Comparison of ENCODE assay signal across 1 cellular context in the genomic region with DNA sequence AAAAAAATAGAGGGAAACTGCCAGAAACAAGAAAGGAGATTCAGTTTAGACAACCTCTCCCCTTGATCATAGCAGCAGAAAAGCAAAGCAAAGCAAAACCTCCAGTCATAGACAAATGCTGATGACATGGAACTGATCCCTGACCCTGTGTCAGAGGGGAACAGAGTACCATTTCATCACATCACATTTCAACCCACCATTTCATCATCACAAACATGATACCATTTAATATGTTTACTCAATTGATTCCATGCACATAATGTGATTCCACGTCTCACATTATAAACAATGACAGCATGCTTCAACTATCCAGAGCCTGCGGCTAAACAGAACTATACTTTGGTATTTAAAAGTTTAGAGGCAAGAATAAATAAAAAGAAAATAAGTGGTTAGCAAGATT.
TF ChIP-seq lines count a peak whose summit lies in the region.

No MANE protein-coding gene starts in this region.

TF ChIP-seq in HepG2, 621 proteins besides CTCF, POLR2A, EP300 and RAD21 (continued from another document and continues in another):
- TF ChIP-seq, protein P1, sequence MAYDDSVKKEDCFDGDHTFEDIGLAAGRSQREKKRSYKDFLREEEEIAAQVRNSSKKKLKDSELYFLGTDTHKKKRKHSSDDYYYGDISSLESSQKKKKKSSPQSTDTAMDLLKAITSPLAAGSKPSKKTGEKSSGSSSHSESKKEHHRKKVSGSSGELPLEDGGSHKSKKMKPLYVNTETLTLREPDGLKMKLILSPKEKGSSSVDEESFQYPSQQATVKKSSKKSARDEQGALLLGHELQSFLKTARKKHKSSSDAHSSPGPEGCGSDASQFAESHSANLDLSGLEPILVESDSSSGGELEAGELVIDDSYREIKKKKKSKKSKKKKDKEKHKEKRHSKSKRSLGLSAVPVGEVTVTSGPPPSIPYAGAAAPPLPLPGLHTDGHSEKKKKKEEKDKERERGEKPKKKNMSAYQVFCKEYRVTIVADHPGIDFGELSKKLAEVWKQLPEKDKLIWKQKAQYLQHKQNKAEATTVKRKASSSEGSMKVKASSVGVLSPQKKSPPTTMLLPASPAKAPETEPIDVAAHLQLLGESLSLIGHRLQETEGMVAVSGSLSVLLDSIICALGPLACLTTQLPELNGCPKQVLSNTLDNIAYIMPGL (CRISPR knock-in tag; IDR thresholded peaks at IDR 0.05; ENCODE audit: borderline replicate concordance in 1 of 2, low read depth in 1 of 2), result no peak
- no peak for TF ChIP-seq ETV5 (CRISPR knock-in tag; IDR thresholded peaks at IDR 0.05; ENCODE audit: borderline replicate concordance)
- no peak for TF ChIP-seq ATAD3A (CRISPR knock-in tag; IDR thresholded peaks at IDR 0.05)
- TF ChIP-seq LCORL (IDR thresholded peaks at IDR 0.05), result no peak
- no peak for TF ChIP-seq LCORL (CRISPR knock-in tag; IDR thresholded peaks at IDR 0.05)
- TF ChIP-seq FOXA3 (CRISPR knock-in tag; IDR thresholded peaks at IDR 0.05), result peak; percentile 88
- no peak for TF ChIP-seq SNRNP70 (IDR thresholded peaks at IDR 0.05; ENCODE audit: low read depth, low read length)
- peak; percentile 60 to 67 for TF ChIP-seq MAFK (conservative IDR thresholded peaks at IDR 0.05 in 1 of 2, IDR thresholded peaks at IDR 0.05 in 1 of 2; ENCODE audit: low read length in 2 of 2)
- TF ChIP-seq RARA (CRISPR knock-in tag; IDR thresholded peaks at IDR 0.05), result peak; percentile 80
- no peak for TF ChIP-seq KMT2A (CRISPR knock-in tag; IDR thresholded peaks at IDR 0.05)
- TF ChIP-seq SP2 (CRISPR knock-in tag; IDR thresholded peaks at IDR 0.05), result no peak
- no peak for TF ChIP-seq HCFC1 (IDR thresholded peaks at IDR 0.05; ENCODE audit: low read depth, low read length)
- TF ChIP-seq, protein P2, sequence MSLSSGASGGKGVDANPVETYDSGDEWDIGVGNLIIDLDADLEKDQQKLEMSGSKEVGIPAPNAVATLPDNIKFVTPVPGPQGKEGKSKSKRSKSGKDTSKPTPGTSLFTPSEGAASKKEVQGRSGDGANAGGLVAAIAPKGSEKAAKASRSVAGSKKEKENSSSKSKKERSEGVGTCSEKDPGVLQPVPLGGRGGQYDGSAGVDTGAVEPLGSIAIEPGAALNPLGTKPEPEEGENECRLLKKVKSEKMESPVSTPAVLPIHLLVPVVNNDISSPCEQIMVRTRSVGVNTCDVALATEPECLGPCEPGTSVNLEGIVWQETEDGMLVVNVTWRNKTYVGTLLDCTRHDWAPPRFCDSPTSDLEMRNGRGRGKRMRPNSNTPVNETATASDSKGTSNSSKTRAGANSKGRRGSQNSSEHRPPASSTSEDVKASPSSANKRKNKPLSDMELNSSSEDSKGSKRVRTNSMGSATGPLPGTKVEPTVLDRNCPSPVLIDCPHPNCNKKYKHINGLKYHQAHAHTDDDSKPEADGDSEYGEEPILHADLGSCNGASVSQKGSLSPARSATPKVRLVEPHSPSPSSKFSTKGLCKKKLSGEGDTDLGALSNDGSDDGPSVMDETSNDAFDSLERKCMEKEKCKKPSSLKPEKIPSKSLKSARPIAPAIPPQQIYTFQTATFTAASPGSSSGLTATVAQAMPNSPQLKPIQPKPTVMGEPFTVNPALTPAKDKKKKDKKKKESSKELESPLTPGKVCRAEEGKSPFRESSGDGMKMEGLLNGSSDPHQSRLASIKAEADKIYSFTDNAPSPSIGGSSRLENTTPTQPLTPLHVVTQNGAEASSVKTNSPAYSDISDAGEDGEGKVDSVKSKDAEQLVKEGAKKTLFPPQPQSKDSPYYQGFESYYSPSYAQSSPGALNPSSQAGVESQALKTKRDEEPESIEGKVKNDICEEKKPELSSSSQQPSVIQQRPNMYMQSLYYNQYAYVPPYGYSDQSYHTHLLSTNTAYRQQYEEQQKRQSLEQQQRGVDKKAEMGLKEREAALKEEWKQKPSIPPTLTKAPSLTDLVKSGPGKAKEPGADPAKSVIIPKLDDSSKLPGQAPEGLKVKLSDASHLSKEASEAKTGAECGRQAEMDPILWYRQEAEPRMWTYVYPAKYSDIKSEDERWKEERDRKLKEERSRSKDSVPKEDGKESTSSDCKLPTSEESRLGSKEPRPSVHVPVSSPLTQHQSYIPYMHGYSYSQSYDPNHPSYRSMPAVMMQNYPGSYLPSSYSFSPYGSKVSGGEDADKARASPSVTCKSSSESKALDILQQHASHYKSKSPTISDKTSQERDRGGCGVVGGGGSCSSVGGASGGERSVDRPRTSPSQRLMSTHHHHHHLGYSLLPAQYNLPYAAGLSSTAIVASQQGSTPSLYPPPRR (CRISPR knock-in tag; IDR thresholded peaks at IDR 0.05; ENCODE audit: borderline replicate concordance), result peak; percentile 46; the same call in 1 of the 2 replicates
- no peak for TF ChIP-seq TARDBP (CRISPR knock-in tag; IDR thresholded peaks at IDR 0.05)
- TF ChIP-seq ZNF382 (CRISPR knock-in tag; IDR thresholded peaks at IDR 0.05; ENCODE audit: borderline replicate concordance), result no peak
- TF ChIP-seq, protein P3, sequence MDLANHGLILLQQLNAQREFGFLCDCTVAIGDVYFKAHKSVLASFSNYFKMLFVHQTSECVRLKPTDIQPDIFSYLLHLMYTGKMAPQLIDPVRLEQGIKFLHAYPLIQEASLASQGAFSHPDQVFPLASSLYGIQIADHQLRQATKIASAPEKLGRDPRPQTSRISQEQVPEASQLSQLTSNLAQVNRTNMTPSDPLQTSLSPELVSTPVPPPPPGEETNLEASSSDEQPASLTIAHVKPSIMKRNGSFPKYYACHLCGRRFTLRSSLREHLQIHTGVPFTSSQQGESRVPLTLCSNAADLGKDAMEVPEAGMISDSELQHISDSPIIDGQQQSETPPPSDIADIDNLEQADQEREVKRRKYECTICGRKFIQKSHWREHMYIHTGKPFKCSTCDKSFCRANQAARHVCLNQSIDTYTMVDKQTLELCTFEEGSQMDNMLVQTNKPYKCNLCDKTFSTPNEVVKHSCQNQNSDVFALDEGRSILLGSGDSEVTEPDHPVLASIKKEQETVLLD (CRISPR knock-in tag; IDR thresholded peaks at IDR 0.05; ENCODE audit: low read depth), result no peak
- no peak for TF ChIP-seq ZNF44 (CRISPR knock-in tag; IDR thresholded peaks at IDR 0.05)
- TF ChIP-seq GATAD2A (CRISPR knock-in tag; IDR thresholded peaks at IDR 0.05), result peak; percentile 89
- TF ChIP-seq HMG20A (CRISPR knock-in tag; IDR thresholded peaks at IDR 0.05; ENCODE audit: borderline replicate concordance), result peak; percentile 83; the same call in 1 of the 2 replicates
- TF ChIP-seq ZNF768 (CRISPR knock-in tag; IDR thresholded peaks at IDR 0.05), result no peak
- no peak for TF ChIP-seq ZNF790 (CRISPR knock-in tag; IDR thresholded peaks at IDR 0.05; ENCODE audit: borderline replicate concordance)
- TF ChIP-seq, protein P4, sequence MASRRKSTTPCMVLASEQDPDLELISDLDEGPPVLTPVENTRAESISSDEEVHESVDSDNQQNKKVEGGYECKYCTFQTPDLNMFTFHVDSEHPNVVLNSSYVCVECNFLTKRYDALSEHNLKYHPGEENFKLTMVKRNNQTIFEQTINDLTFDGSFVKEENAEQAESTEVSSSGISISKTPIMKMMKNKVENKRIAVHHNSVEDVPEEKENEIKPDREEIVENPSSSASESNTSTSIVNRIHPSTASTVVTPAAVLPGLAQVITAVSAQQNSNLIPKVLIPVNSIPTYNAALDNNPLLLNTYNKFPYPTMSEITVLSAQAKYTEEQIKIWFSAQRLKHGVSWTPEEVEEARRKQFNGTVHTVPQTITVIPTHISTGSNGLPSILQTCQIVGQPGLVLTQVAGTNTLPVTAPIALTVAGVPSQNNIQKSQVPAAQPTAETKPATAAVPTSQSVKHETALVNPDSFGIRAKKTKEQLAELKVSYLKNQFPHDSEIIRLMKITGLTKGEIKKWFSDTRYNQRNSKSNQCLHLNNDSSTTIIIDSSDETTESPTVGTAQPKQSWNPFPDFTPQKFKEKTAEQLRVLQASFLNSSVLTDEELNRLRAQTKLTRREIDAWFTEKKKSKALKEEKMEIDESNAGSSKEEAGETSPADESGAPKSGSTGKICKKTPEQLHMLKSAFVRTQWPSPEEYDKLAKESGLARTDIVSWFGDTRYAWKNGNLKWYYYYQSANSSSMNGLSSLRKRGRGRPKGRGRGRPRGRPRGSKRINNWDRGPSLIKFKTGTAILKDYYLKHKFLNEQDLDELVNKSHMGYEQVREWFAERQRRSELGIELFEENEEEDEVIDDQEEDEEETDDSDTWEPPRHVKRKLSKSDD (CRISPR knock-in tag; IDR thresholded peaks at IDR 0.05; ENCODE audit: low read depth), result no peak
- TF ChIP-seq SP5 (CRISPR knock-in tag; IDR thresholded peaks at IDR 0.05; ENCODE audit: borderline replicate concordance, low read depth), result no peak
- TF ChIP-seq THAP11 (CRISPR knock-in tag; IDR thresholded peaks at IDR 0.05), result peak; percentile 50; the same call in 1 of the 2 replicates
- TF ChIP-seq TBX3 (IDR thresholded peaks at IDR 0.05; ENCODE audit: borderline replicate concordance), result peak; percentile 66; the same call in 1 of the 2 replicates
- TF ChIP-seq, protein P5, sequence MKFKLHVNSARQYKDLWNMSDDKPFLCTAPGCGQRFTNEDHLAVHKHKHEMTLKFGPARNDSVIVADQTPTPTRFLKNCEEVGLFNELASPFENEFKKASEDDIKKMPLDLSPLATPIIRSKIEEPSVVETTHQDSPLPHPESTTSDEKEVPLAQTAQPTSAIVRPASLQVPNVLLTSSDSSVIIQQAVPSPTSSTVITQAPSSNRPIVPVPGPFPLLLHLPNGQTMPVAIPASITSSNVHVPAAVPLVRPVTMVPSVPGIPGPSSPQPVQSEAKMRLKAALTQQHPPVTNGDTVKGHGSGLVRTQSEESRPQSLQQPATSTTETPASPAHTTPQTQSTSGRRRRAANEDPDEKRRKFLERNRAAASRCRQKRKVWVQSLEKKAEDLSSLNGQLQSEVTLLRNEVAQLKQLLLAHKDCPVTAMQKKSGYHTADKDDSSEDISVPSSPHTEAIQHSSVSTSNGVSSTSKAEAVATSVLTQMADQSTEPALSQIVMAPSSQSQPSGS (CRISPR knock-in tag; IDR thresholded peaks at IDR 0.05), result peak; percentile 52; the same call in 1 of the 2 replicates
- peak; percentile 88; the same call in 1 of the 2 replicates for TF ChIP-seq SIX1 (CRISPR knock-in tag; IDR thresholded peaks at IDR 0.05; ENCODE audit: borderline replicate concordance)
- TF ChIP-seq, protein P6, sequence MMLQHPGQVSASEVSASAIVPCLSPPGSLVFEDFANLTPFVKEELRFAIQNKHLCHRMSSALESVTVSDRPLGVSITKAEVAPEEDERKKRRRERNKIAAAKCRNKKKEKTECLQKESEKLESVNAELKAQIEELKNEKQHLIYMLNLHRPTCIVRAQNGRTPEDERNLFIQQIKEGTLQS (CRISPR knock-in tag; IDR thresholded peaks at IDR 0.05), result 0 out of 2 replicates have a peak, but pooled peaks have one; percentile 35
- TF ChIP-seq ZNF33B (CRISPR knock-in tag; IDR thresholded peaks at IDR 0.05), result no peak
- TF ChIP-seq, protein P7, sequence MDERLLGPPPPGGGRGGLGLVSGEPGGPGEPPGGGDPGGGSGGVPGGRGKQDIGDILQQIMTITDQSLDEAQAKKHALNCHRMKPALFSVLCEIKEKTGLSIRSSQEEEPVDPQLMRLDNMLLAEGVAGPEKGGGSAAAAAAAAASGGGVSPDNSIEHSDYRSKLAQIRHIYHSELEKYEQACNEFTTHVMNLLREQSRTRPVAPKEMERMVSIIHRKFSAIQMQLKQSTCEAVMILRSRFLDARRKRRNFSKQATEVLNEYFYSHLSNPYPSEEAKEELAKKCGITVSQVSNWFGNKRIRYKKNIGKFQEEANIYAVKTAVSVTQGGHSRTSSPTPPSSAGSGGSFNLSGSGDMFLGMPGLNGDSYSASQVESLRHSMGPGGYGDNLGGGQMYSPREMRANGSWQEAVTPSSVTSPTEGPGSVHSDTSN (CRISPR knock-in tag; IDR thresholded peaks at IDR 0.05), result no peak
- TF ChIP-seq, protein P8, sequence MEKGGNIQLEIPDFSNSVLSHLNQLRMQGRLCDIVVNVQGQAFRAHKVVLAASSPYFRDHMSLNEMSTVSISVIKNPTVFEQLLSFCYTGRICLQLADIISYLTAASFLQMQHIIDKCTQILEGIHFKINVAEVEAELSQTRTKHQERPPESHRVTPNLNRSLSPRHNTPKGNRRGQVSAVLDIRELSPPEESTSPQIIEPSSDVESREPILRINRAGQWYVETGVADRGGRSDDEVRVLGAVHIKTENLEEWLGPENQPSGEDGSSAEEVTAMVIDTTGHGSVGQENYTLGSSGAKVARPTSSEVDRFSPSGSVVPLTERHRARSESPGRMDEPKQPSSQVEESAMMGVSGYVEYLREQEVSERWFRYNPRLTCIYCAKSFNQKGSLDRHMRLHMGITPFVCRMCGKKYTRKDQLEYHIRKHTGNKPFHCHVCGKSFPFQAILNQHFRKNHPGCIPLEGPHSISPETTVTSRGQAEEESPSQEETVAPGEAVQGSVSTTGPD (CRISPR knock-in tag; IDR thresholded peaks at IDR 0.05), result no peak
- peak; percentile 49; the same call in 1 of the 2 replicates for TF ChIP-seq HHEX (CRISPR knock-in tag; IDR thresholded peaks at IDR 0.05)
- TF ChIP-seq FOSL2 (CRISPR knock-in tag; IDR thresholded peaks at IDR 0.05), result peak; percentile 79
- TF ChIP-seq SMAD3 (CRISPR knock-in tag; IDR thresholded peaks at IDR 0.05), result peak; percentile 67; the same call in 1 of the 2 replicates
- TF ChIP-seq SRSF4 (IDR thresholded peaks at IDR 0.05; ENCODE audit: low read depth, low read length, poor library complexity, severe bottlenecking), result no peak
- TF ChIP-seq HNRNPL (IDR thresholded peaks at IDR 0.05; ENCODE audit: low read depth, low read length), result no peak
- TF ChIP-seq, protein P9, sequence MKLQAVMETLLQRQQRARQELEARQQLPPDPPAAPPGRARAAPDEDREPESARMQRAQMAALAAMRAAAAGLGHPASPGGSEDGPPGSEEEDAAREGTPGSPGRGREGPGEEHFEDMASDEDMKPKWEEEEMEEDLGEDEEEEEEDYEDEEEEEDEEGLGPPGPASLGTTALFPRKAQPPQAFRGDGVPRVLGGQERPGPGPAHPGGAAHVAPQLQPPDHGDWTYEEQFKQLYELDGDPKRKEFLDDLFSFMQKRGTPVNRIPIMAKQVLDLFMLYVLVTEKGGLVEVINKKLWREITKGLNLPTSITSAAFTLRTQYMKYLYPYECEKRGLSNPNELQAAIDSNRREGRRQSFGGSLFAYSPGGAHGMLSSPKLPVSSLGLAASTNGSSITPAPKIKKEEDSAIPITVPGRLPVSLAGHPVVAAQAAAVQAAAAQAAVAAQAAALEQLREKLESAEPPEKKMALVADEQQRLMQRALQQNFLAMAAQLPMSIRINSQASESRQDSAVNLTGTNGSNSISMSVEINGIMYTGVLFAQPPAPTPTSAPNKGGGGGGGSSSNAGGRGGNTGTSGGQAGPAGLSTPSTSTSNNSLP (IDR thresholded peaks at IDR 0.05; ENCODE audit: low read depth, low read length), result peak; percentile 95
- TF ChIP-seq, protein P10, sequence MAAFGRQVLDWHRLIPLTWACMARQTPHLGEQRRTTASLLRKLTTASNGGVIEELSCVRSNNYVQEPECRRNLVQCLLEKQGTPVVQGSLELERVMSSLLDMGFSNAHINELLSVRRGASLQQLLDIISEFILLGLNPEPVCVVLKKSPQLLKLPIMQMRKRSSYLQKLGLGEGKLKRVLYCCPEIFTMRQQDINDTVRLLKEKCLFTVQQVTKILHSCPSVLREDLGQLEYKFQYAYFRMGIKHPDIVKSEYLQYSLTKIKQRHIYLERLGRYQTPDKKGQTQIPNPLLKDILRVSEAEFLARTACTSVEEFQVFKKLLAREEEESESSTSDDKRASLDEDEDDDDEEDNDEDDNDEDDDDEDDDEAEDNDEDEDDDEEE (CRISPR knock-in tag; IDR thresholded peaks at IDR 0.05), result no peak
